Comparison of ENCODE assay signal across 9 cellular contexts in genomic region chr6:157557541-157557940, GRCh38.
DNase-seq lines count a peak whose midpoint lies in the region; ATAC-seq lines count a peak whose summit lies in the region.
"Had no signal": no experiment of that assay in that cellular context is flagged by ENCODE, and none has a peak within 500 bp of the region (broad histone marks: within the 10 kb centered on the region; RNA-seq: fewer than 3 reads in every experiment).

No MANE protein-coding gene starts in this region.

- no peak overlapping the region for H3K4me3 ChIP-seq in mesendoderm (ENCODE audit: low read length)
- H3K4me3 ChIP-seq: SJCRH30 had no signal

- H3K4me1 ChIP-seq in mesendoderm (ENCODE audit: control insufficient read depth, low read depth, low read length) = no peaks in the 10 kb centered on the region
- H3K4me1 ChIP-seq: SJCRH30 had no signal

- no peaks in the 10 kb centered on the region for H3K36me3 ChIP-seq in mesendoderm (ENCODE audit: control insufficient read depth, insufficient read depth, low read length)
- H3K36me3 ChIP-seq: SJCRH30 had no signal

- H2BK15ac ChIP-seq in mesendoderm (replicated peaks; ENCODE audit: low read depth) = no peak overlapping the region

- H3K9ac ChIP-seq in mesendoderm (ENCODE audit: low read length) = no peak overlapping the region

- H3K4ac ChIP-seq in mesendoderm (ENCODE audit: low read depth, low read length) = no peak overlapping the region

- intact Hi-C loops in left colon (cut with DNase I, micrococcal nuclease) = no loop called here

- H3K27ac ChIP-seq in mesendoderm (ENCODE audit: low read depth, low read length) = no peak overlapping the region
- H3K27ac ChIP-seq: SJCRH30 had no signal

- no peak overlapping the region for H4K5ac ChIP-seq in mesendoderm (ENCODE audit: low read length)

- peak; percentile 53 for ATAC-seq in GM18873 (IDR thresholded peaks at IDR 0.05; ENCODE audit: low FRiP score, unreplicated experiment)
- ATAC-seq in GM21737 (IDR thresholded peaks at IDR 0.05; ENCODE audit: unreplicated experiment) = peak; percentile 43
- peak; percentile 43 for ATAC-seq in HG03457 (IDR thresholded peaks at IDR 0.05; ENCODE audit: unreplicated experiment)
- peak; percentile 47 for ATAC-seq in left colon

- H3K18ac ChIP-seq in mesendoderm (ENCODE audit: low read length) = no peak overlapping the region

- H2BK120ac ChIP-seq in mesendoderm (ENCODE audit: low read depth, low read length) = no peak overlapping the region

- DNase-seq in left colon (no peak), NCI-H526 (lab: John Stamatoyannopoulos, UW) (no peak), mesendoderm (no peak), HK-2 (ENCODE audit: unreplicated experiment) (no peak)
- no peak for DNase-seq in central memory CD4-positive, alpha-beta T cell

- H2BK5ac ChIP-seq in mesendoderm (ENCODE audit: low read length) = no peak overlapping the region

- no peaks in the 10 kb centered on the region for H3K79me1 ChIP-seq in mesendoderm (ENCODE audit: low read length)

- WGBS in mesendoderm (ENCODE audit: extremely low coverage, insufficient coverage, low lambda C conversion rate) = no CpG with 5 or more reads among the region's 7 CpGs

- H3K56ac ChIP-seq in mesendoderm (ENCODE audit: low read length) = no peak overlapping the region

- H3K79me2 ChIP-seq in mesendoderm (ENCODE audit: control insufficient read depth, insufficient read depth, low read length) = no peaks in the 10 kb centered on the region

- no peak overlapping the region for H4K8ac ChIP-seq in mesendoderm (ENCODE audit: low read depth, low read length)

- no peak overlapping the region for H3K23ac ChIP-seq in mesendoderm (ENCODE audit: low read length)

- no peak overlapping the region for H2AK5ac ChIP-seq in mesendoderm (ENCODE audit: low read length)

- H3K27me3 ChIP-seq in mesendoderm (ENCODE audit: insufficient read depth, low read length, poor library complexity) = no peaks in the 10 kb centered on the region
- H3K27me3 ChIP-seq: SJCRH30 had no signal

- no peak overlapping the region for H3K4me2 ChIP-seq in mesendoderm (ENCODE audit: low read length)
